In genomic region chr4:176150283-176150682, GRCh38 we compare ENCODE assay signal across 8 cellular contexts. TPM values are rescaled to one million over a fixed set of nuclear protein-coding genes. Genes with fewer than 3 reads are reported as not detected.
DNase-seq lines count a peak whose midpoint lies in the region; ATAC-seq and TF ChIP-seq lines count a peak whose summit lies in the region.

No MANE protein-coding gene starts in this region.

- H4K20me1 ChIP-seq in OCI-LY7 (ENCODE audit: insufficient read depth, low read length), result no peaks in the 10 kb centered on the region

- no peaks in the 10 kb centered on the region for H3K9me2 ChIP-seq in OCI-LY7 (ENCODE audit: insufficient read depth, low read length)

- no peaks in the 10 kb centered on the region for H3K79me2 ChIP-seq in OCI-LY7 (ENCODE audit: insufficient read depth, low read depth, low read length)

- no peak overlapping the region for H3K27ac ChIP-seq in OCI-LY7 (ENCODE audit: low read depth, low read length, poor library complexity, severe bottlenecking)
- H3K27ac ChIP-seq in foreskin keratinocyte, result no peak overlapping the region

- H3K4me2 ChIP-seq in OCI-LY7 (ENCODE audit: low read length), result no peak overlapping the region

- no peaks in the 10 kb centered on the region for H3K9me3 ChIP-seq in OCI-LY7 (ENCODE audit: low read length)

- H3K4me3 ChIP-seq in OCI-LY7 (ENCODE audit: low read depth, low read length, poor library complexity, severe bottlenecking), result no peak overlapping the region

- POLR2A ChIA-PET in OCI-LY7 (lab: Charles Lee), result interaction anchor here (1.0 kb wide), 1 partner anchor 152 kb away, joined by 3 read pairs; no protein-coding TSS in a partner anchor

- CTCF ChIA-PET in OCI-LY7 (lab: Charles Lee; ENCODE audit: unreplicated experiment), result interaction anchor here (0.8 kb wide), 1 partner anchor 21 kb away, joined by 3 read pairs; no protein-coding TSS in a partner anchor

- H3K4me1 ChIP-seq in OCI-LY7 (ENCODE audit: insufficient read depth, low read length, poor library complexity, severe bottlenecking) (peaks cover 5% of the 10 kb centered on the region), foreskin keratinocyte (no peaks in the 10 kb centered on the region)

- DNase-seq in AG08395 (ENCODE audit: low spot score) (peak; percentile 33), OCI-LY7 (ENCODE audit: low spot score) (peak; percentile 24), foreskin keratinocyte (peak in 1 of 2 donors; percentile 28), NCI-H524 treated with DMSO at 0.1 percent for 48 hours (lab: John Stamatoyannopoulos, UW) (no peak), NCI-H1105 (lab: John Stamatoyannopoulos, UW) (no peak)
- no peak for DNase-seq in effector CD8-positive, alpha-beta T cell (lab: John Stamatoyannopoulos, UW)

- no peaks in the 10 kb centered on the region for H3K27me3 ChIP-seq in foreskin keratinocyte

- H3K36me3 ChIP-seq in OCI-LY7 (ENCODE audit: insufficient read depth, low read length), result no peaks in the 10 kb centered on the region

- no TSS peak for BruUV-seq in OCI-LY7 (replicated peaks; lab: Mats Ljungman, UMichigan)

- TF ChIP-seq CTCF in OCI-LY7 (conservative IDR thresholded peaks at IDR 0.05; ENCODE audit: low read length) (peak; percentile 69), foreskin keratinocyte (conservative IDR thresholded peaks at IDR 0.05) (peak; percentile 71)

- ATAC-seq in GM18909 (IDR thresholded peaks at IDR 0.05; ENCODE audit: poor library complexity, unreplicated experiment) (peak; percentile 47), foreskin keratinocyte (peak; percentile 37), HG02798 (IDR thresholded peaks at IDR 0.05; ENCODE audit: poor library complexity, unreplicated experiment) (no peak)

- H2AFZ ChIP-seq in OCI-LY7 (ENCODE audit: low read length), result no peak overlapping the region

- intact Hi-C loops in OCI-LY7 (cut with micrococcal nuclease; ENCODE audit: unreplicated experiment), result loop anchor here (1.0 kb wide), 1 partner anchor 191 kb away; no protein-coding TSS in a partner anchor

RNA-seq across cellular contexts. Expression of gene SPATA4, which starts 45.1 kb away (rescaled TPM):
- total RNA-seq in OCI-LY7 (2014; rRNA removed; shearing (Covaris generic)), result not detected in 2 replicates
- not detected in 2 replicates for total RNA-seq in OCI-LY7 (2022)
- total RNA-seq in foreskin keratinocyte, result 0.10 and 0.14 TPM in 2 replicates
- polyA plus RNA-seq in foreskin keratinocyte, result 0.09 and 0.12 TPM in 2 replicates

Comparison
In these comparisons a context has a peak if more than half of its experiments do, and no peak if none do; other contexts are left out.
1. DNase-seq: peak in AG08395 (single experiment) and OCI-LY7 (single experiment); none in NCI-H524 treated with DMSO at 0.1 percent for 48 hours (single experiment), effector CD8-positive, alpha-beta T cell (single experiment) and NCI-H1105 (single experiment).